ENCODE assay signal across 17 cellular contexts in genomic region chr2:232884001-232884421, GRCh38. TPM values are rescaled to one million over a fixed set of nuclear protein-coding genes. Genes with fewer than 3 reads are reported as not detected.
DNase-seq lines count a peak whose midpoint lies in the region; ATAC-seq and TF ChIP-seq lines count a peak whose summit lies in the region.
"Had no signal": no experiment of that assay in that cellular context is flagged by ENCODE, and none has a peak within 500 bp of the region (broad histone marks: within the 10 kb centered on the region; RNA-seq: fewer than 3 reads in every experiment).

No MANE protein-coding gene starts in this region.

- peaks cover under 1% of the 10 kb centered on the region for H3K27me3 ChIP-seq in neural progenitor cell

- peak; percentile 53 for DNase-seq in activated effector memory CD4-positive, alpha-beta T cell treated with anti-CD3 and anti-CD28 coated beads, Interleukin-2, amount 50 U/mL, for 16 hours
- no peak for DNase-seq in activated effector memory CD4-positive, alpha-beta T cell treated with Interleukin-2 at 50 U/mL for 16 hours
- DNase-seq in natural killer cell treated with Interleukin-12 subunit alpha and Interleukin-12 subunit beta and Interleukin-15 and Interleukin-18, amount 100 ng/mL, for 72 hours (ENCODE audit: low spot score): peak; percentile 31
- DNase-seq in natural killer cell (no peak), neural progenitor cell (ENCODE audit: low spot score) (no peak)
- DNase-seq in activated naive CD4-positive, alpha-beta T cell treated with anti-CD3 and anti-CD28 coated beads, Interleukin-2, amount 10 ng/mL, durations not matched to agents 7 days and 5 days: no peak
- DNase-seq: EL, GF-D8, Kasumi-1, NCI-H1417, NCI-H1694 treated with DMSO at 0.1 percent for 48 hours, NCI-H2081 treated with DMSO at 0.1 percent for 48 hours, NCI-H2171 treated with DMSO at 0.1 percent for 48 hours, NCI-H524 treated with DMSO at 0.1 percent for 48 hours, OCI-M1 had no signal

- H3K4me1 Mint-ChIP-seq in natural killer cell treated with Interleukin-12 subunit alpha and Interleukin-12 subunit beta and Interleukin-15 and Interleukin-18, amount 100 ng/mL, for 72 hours (ENCODE audit: low read depth in 2 of 2): no peaks in the 10 kb centered on the region
- H3K4me1 Mint-ChIP-seq in natural killer cell: no peaks in the 10 kb centered on the region
- no peaks in the 10 kb centered on the region for H3K4me1 Mint-ChIP-seq in neural progenitor cell
- H3K4me1 Mint-ChIP-seq in activated naive CD4-positive, alpha-beta T cell treated with anti-CD3 and anti-CD28 coated beads, Interleukin-2, amount 10 ng/mL, durations not matched to agents 7 days and 5 days: no peaks in the 10 kb centered on the region
- H3K4me1 Mint-ChIP-seq: B cell had no signal

- H3K9me3 Mint-ChIP-seq in natural killer cell treated with Interleukin-12 subunit alpha and Interleukin-12 subunit beta and Interleukin-15 and Interleukin-18, amount 100 ng/mL, for 72 hours: no peaks in the 10 kb centered on the region
- H3K9me3 Mint-ChIP-seq in natural killer cell: no peaks in the 10 kb centered on the region
- H3K9me3 Mint-ChIP-seq in neural progenitor cell: no peaks in the 10 kb centered on the region
- peaks cover 3% of the 10 kb centered on the region for H3K9me3 Mint-ChIP-seq in activated naive CD4-positive, alpha-beta T cell treated with anti-CD3 and anti-CD28 coated beads, Interleukin-2, amount 10 ng/mL, durations not matched to agents 7 days and 5 days

- intact Hi-C loops in natural killer cell (cut with micrococcal nuclease): no loop called here

- H3K36me3 Mint-ChIP-seq in natural killer cell treated with Interleukin-12 subunit alpha and Interleukin-12 subunit beta and Interleukin-15 and Interleukin-18, amount 100 ng/mL, for 72 hours: no peaks in the 10 kb centered on the region
- H3K36me3 Mint-ChIP-seq in natural killer cell: no peaks in the 10 kb centered on the region
- peaks cover 2% of the 10 kb centered on the region for H3K36me3 Mint-ChIP-seq in neural progenitor cell
- no peaks in the 10 kb centered on the region for H3K36me3 Mint-ChIP-seq in activated naive CD4-positive, alpha-beta T cell treated with anti-CD3 and anti-CD28 coated beads, Interleukin-2, amount 10 ng/mL, durations not matched to agents 7 days and 5 days

- no peak overlapping the region for H3K27ac Mint-ChIP-seq in natural killer cell treated with Interleukin-12 subunit alpha and Interleukin-12 subunit beta and Interleukin-15 and Interleukin-18, amount 100 ng/mL, for 72 hours
- H3K27ac Mint-ChIP-seq in natural killer cell (no peak overlapping the region), neural progenitor cell (peak overlapping the region; percentile 87)
- no peak overlapping the region for H3K27ac Mint-ChIP-seq in activated naive CD4-positive, alpha-beta T cell treated with anti-CD3 and anti-CD28 coated beads, Interleukin-2, amount 10 ng/mL, durations not matched to agents 7 days and 5 days
- H3K27ac Mint-ChIP-seq: B cell had no signal

- H3K27me3 Mint-ChIP-seq in natural killer cell treated with Interleukin-12 subunit alpha and Interleukin-12 subunit beta and Interleukin-15 and Interleukin-18, amount 100 ng/mL, for 72 hours: peaks cover 0 to 2% of the 10 kb centered on the region in 2 donors
- H3K27me3 Mint-ChIP-seq in natural killer cell (ENCODE audit: low read depth in 2 of 2) (no peaks in the 10 kb centered on the region), neural progenitor cell (ENCODE audit: insufficient read depth, low read depth) (peaks cover 9% of the 10 kb centered on the region)
- peaks cover 5% of the 10 kb centered on the region for H3K27me3 Mint-ChIP-seq in activated naive CD4-positive, alpha-beta T cell treated with anti-CD3 and anti-CD28 coated beads, Interleukin-2, amount 10 ng/mL, durations not matched to agents 7 days and 5 days

- H3K9ac ChIP-seq in neural progenitor cell: no peak overlapping the region

- H2AFZ ChIP-seq in neural progenitor cell (replicated peaks): no peak overlapping the region

- TF ChIP-seq CTCF in natural killer cell (IDR thresholded peaks at IDR 0.05) (no peak), neural progenitor cell (IDR thresholded peaks at IDR 0.05) (no peak)

- no peak overlapping the region for H3K4me3 Mint-ChIP-seq in natural killer cell treated with Interleukin-12 subunit alpha and Interleukin-12 subunit beta and Interleukin-15 and Interleukin-18, amount 100 ng/mL, for 72 hours
- no peak overlapping the region for H3K4me3 Mint-ChIP-seq in natural killer cell
- H3K4me3 Mint-ChIP-seq in neural progenitor cell: no peak overlapping the region
- H3K4me3 Mint-ChIP-seq in activated naive CD4-positive, alpha-beta T cell treated with anti-CD3 and anti-CD28 coated beads, Interleukin-2, amount 10 ng/mL, durations not matched to agents 7 days and 5 days: no peak overlapping the region
- H3K4me3 Mint-ChIP-seq: B cell had no signal

- no peak for ATAC-seq in natural killer cell treated with Interleukin-12 subunit alpha and Interleukin-12 subunit beta and Interleukin-15 and Interleukin-18, amount 100 ng/mL, for 72 hours
- ATAC-seq in natural killer cell (no peak), GM18511 (IDR thresholded peaks at IDR 0.05; ENCODE audit: unreplicated experiment) (no peak)

- H3K4me3 ChIP-seq in neural progenitor cell: no peak overlapping the region

- no peaks in the 10 kb centered on the region for H3F3A ChIP-seq in neural progenitor cell (ENCODE audit: low read depth)

- H3K9me3 ChIP-seq in neural progenitor cell (ENCODE audit: low read depth): no peaks in the 10 kb centered on the region

- H3K79me2 ChIP-seq in neural progenitor cell (ENCODE audit: low read depth): no peaks in the 10 kb centered on the region

- no peak overlapping the region for H3K27ac ChIP-seq in neural progenitor cell

- H3K36me3 ChIP-seq in neural progenitor cell: no peaks in the 10 kb centered on the region

- H4K20me1 ChIP-seq in neural progenitor cell (ENCODE audit: low read depth): no peaks in the 10 kb centered on the region

- no peaks in the 10 kb centered on the region for H3K4me1 ChIP-seq in neural progenitor cell

- CTCF ChIA-PET in activated naive CD4-positive, alpha-beta T cell treated with anti-CD3 and anti-CD28 coated beads, Interleukin-2, amount 10 ng/mL, durations not matched to agents 7 days and 5 days (lab: Charles Lee): interaction anchor here (0.9 kb wide), 1 partner anchor 31 kb away, joined by 3 read pairs; no protein-coding TSS in a partner anchor

- H3K4me2 ChIP-seq in neural progenitor cell: no peak overlapping the region

RNA-seq across cellular contexts. Expression of gene SNORC, which starts 13.9 kb away (rescaled TPM):
- total RNA-seq in natural killer cell treated with Interleukin-12 subunit alpha and Interleukin-12 subunit beta and Interleukin-15 and Interleukin-18, amount 100 ng/mL, for 72 hours: 1 to 10 TPM; 1.5 TPM
- total RNA-seq in natural killer cell (1 to 10 TPM in 1 of 3 donors, under 1 TPM in 2; 0.47 to 1.0 (median 0.98) TPM), neural progenitor cell (ENCODE audit: low replicate concordance) (2.6 TPM in 1 of 2 replicates, not detected in the other)

Comparison
In these comparisons a context has a peak if more than half of its experiments do, and no peak if none do; other contexts are left out.
1. DNase-seq: peak in activated effector memory CD4-positive, alpha-beta T cell treated with anti-CD3 and anti-CD28 coated beads, Interleukin-2, amount 50 U/mL, for 16 hours (single experiment) and natural killer cell treated with Interleukin-12 subunit alpha and Interleukin-12 subunit beta and Interleukin-15 and Interleukin-18, amount 100 ng/mL, for 72 hours (single experiment); none in activated effector memory CD4-positive, alpha-beta T cell treated with Interleukin-2 at 50 U/mL for 16 hours (single experiment), natural killer cell (single experiment), neural progenitor cell (single experiment) and activated naive CD4-positive, alpha-beta T cell treated with anti-CD3 and anti-CD28 coated beads, Interleukin-2, amount 10 ng/mL, durations not matched to agents 7 days and 5 days (single experiment).